Comparison of ENCODE assay signal across 7 cellular contexts in the genomic region with DNA sequence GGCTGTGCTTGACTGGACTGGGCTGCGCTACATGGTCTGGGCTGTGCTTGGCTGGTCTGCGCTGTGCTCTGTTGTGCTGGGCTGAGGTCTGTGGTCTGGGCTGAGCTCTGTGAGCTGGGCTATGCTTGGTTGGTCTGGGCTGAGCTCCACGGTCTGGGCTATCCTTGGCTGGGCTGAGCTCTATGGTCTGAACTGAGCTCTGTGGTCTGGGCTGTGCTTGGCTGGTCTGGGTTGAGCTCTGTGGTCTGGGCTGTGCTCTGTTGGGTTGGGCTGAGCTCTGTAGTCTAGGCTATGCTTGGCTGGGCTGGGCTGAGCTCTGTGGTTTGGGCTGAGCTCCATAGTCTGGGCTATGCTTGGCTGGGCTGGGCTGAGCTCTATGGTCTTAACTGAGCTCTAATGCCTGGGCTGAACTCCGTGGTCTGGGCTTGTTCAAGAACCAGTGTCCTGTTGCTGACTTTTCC.
A peak's percentile ranks its signal among the peaks of the same experiment; 100 is the strongest.
DNase-seq lines count a peak whose midpoint lies in the region; ATAC-seq and TF ChIP-seq lines count a peak whose summit lies in the region.

No MANE protein-coding gene starts in this region.

- no peak overlapping the region for H3K9ac ChIP-seq in H9 (ENCODE audit: extremely low read depth, insufficient read length, low read length)

- H2AFZ ChIP-seq in H9 (ENCODE audit: low read length), result no peak overlapping the region

- no peak overlapping the region for H3K27ac ChIP-seq in H9 (ENCODE audit: insufficient read length, low read depth, low read length)

- H2AK5ac ChIP-seq in H9 (ENCODE audit: insufficient read length, low read length), result no peak overlapping the region

- H2BK15ac ChIP-seq in H9 (ENCODE audit: low read depth, low read length), result no peak overlapping the region

- no peak overlapping the region for H3K56ac ChIP-seq in H9 (ENCODE audit: insufficient read length, low read depth, low read length)

- no peak overlapping the region for H3K4ac ChIP-seq in H9 (ENCODE audit: low read depth, low read length)

- ATAC-seq in GM21619 (IDR thresholded peaks at IDR 0.05; ENCODE audit: unreplicated experiment), result peak; percentile 78
- ATAC-seq in activated B cell treated with CpG ODN at 0.5 μM for 24 hours (ENCODE audit: low read depth), result peak; percentile 85
- ATAC-seq in left colon, result no peak

- no peaks in the 10 kb centered on the region for H3K9me3 ChIP-seq in H9 (ENCODE audit: control insufficient read depth, low read depth, low read length)

- H3K4me2 ChIP-seq in H9 (ENCODE audit: insufficient read depth, insufficient read length, low read length), result no peak overlapping the region

- H3K27me3 ChIP-seq in H9 (ENCODE audit: insufficient read depth, low read length), result no peaks in the 10 kb centered on the region

- H4K8ac ChIP-seq in H9 (replicated peaks; ENCODE audit: insufficient read length, low read depth, low read length), result no peak overlapping the region

- no peak for TF ChIP-seq EP300 in Ishikawa (IDR thresholded peaks at IDR 0.05; ENCODE audit: borderline replicate concordance)

- H4K5ac ChIP-seq in H9 (ENCODE audit: insufficient read length, low read depth, low read length), result no peak overlapping the region

- WGBS in H9 (ENCODE audit: extremely low coverage, insufficient read length, low lambda C conversion rate), result no CpG with 5 or more reads among the region's 4 CpGs

- H3K79me1 ChIP-seq in H9 (ENCODE audit: insufficient read depth, low read depth, low read length, poor library complexity, severe bottlenecking), result no peaks in the 10 kb centered on the region

- H3K4me1 Mint-ChIP-seq in activated B cell treated with CpG ODN at 0.5 μM for 24 hours (peaks cover 12% of the 10 kb centered on the region), H9 (peaks cover 0 to 3% of the 10 kb centered on the region in 2 experiments; a peak in 1 of 4 replicates)

- no peak overlapping the region for H3K14ac ChIP-seq in H9 (ENCODE audit: insufficient read depth, low read length)

- no peaks in the 10 kb centered on the region for H4K20me1 ChIP-seq in H9 (ENCODE audit: control insufficient read depth, insufficient read depth, insufficient read length)

- TF ChIP-seq CTCF in GM13976 (IDR thresholded peaks at IDR 0.05; ENCODE audit: borderline replicate concordance, control extremely low read depth, extremely low read depth, insufficient read depth, missing control alignments) (no peak), activated B cell treated with CpG ODN at 0.5 μM for 24 hours (IDR thresholded peaks at IDR 0.05) (no peak), H9 (conservative IDR thresholded peaks at IDR 0.05) (no peak)

- H3K23ac ChIP-seq in H9 (ENCODE audit: insufficient read length, low read depth, low read length), result no peak overlapping the region

- POLR2A ChIA-PET in activated B cell treated with CpG ODN at 0.5 μM for 24 hours (lab: Charles Lee), result no interaction called here

- H2BK20ac ChIP-seq in H9 (ENCODE audit: low read depth, low read length, poor library complexity, severe bottlenecking), result no peak overlapping the region

- no peak overlapping the region for H3T11ph ChIP-seq in H9 (ENCODE audit: low read length)

- no peak overlapping the region for H3K4me3 Mint-ChIP-seq in activated B cell treated with CpG ODN at 0.5 μM for 24 hours
- no peak overlapping the region for H3K4me3 Mint-ChIP-seq in H9

- H3K27ac Mint-ChIP-seq in activated B cell treated with CpG ODN at 0.5 μM for 24 hours, result no peak overlapping the region
- peak overlapping the region in 1 of 3 experiments; percentile 19; a peak in 1 of 7 replicates for H3K27ac Mint-ChIP-seq in H9

- in situ Hi-C loops in GM13976 (cut with MboI; ENCODE audit: low sequenced_read_pairs, unreplicated experiment), result no loop called here

- intact Hi-C loops in activated B cell treated with CpG ODN at 0.5 μM for 24 hours (cut with micrococcal nuclease) (no loop called here), left colon (cut with DNase I, micrococcal nuclease) (no loop called here)

- H3K36me3 Mint-ChIP-seq in activated B cell treated with CpG ODN at 0.5 μM for 24 hours (ENCODE audit: low read depth) (no peaks in the 10 kb centered on the region), H9 (ENCODE audit: insufficient read depth in 1 of 3, low read depth in 3 of 3) (peaks cover 0 to 6% (median 1%) of the 10 kb centered on the region in 3 experiments; a peak in 2 of 7 replicates)

- H3K79me2 ChIP-seq in H9 (ENCODE audit: insufficient read depth, low read length), result no peaks in the 10 kb centered on the region

- H3K27me3 Mint-ChIP-seq in activated B cell treated with CpG ODN at 0.5 μM for 24 hours (peaks cover 24% of the 10 kb centered on the region), H9 (ENCODE audit: low read depth) (no peaks in the 10 kb centered on the region; the same call in 1 of the 2 replicates)

- no peak overlapping the region for H3K18ac ChIP-seq in H9 (ENCODE audit: insufficient read length, low read depth, low read length)

- CTCF ChIA-PET in activated B cell treated with CpG ODN at 0.5 μM for 24 hours (lab: Charles Lee), result no interaction called here

- no peak overlapping the region for H2BK120ac ChIP-seq in H9 (ENCODE audit: low read depth, low read length, poor library complexity, severe bottlenecking)

- H4K91ac ChIP-seq in H9 (ENCODE audit: insufficient read length, low read depth, low read length), result no peak overlapping the region

- H3K9me3 Mint-ChIP-seq in activated B cell treated with CpG ODN at 0.5 μM for 24 hours (peaks cover 3% of the 10 kb centered on the region), H9 (peaks cover 0 to 3% of the 10 kb centered on the region in 2 experiments; a peak in 1 of 5 replicates)

- H3K23me2 ChIP-seq in H9 (ENCODE audit: insufficient read length, low read depth, low read length, poor library complexity, severe bottlenecking), result no peaks in the 10 kb centered on the region

- peak; percentile 63 for DNase-seq in GM13976 (ENCODE audit: low spot score)
- DNase-seq in activated B cell treated with CpG ODN at 0.5 μM for 24 hours, result no peak
- DNase-seq in left kidney (ENCODE audit: low read depth, low spot score), result peak; percentile 78
- no peak for DNase-seq in left colon
- no peak for DNase-seq in H9

- H2BK12ac ChIP-seq in H9 (ENCODE audit: insufficient read length, low read depth, low read length), result no peak overlapping the region

- no peaks in the 10 kb centered on the region for H3K4me1 ChIP-seq in H9 (ENCODE audit: insufficient read depth, low read length)

- no peak for TF ChIP-seq RAD21 in Ishikawa (IDR thresholded peaks at IDR 0.05; ENCODE audit: low read depth)

- H2BK5ac ChIP-seq in H9 (ENCODE audit: insufficient read length, low read length), result no peak overlapping the region

TF ChIP-seq in Ishikawa, 13 proteins besides CTCF, POLR2A, EP300 and RAD21:
- no peak for TF ChIP-seq CEBPB (IDR thresholded peaks at IDR 0.05)
- TF ChIP-seq TCF12 (IDR thresholded peaks at IDR 0.05; ENCODE audit: low read depth), result 0 out of 2 replicates have a peak, but pooled peaks have one; percentile 26
- no peak for TF ChIP-seq CREB1 (IDR thresholded peaks at IDR 0.05; ENCODE audit: low read depth)
- peak; percentile 53; the same call in 1 of the 2 replicates for TF ChIP-seq NFIC (IDR thresholded peaks at IDR 0.05)
- no peak for TF ChIP-seq FOXM1 (IDR thresholded peaks at IDR 0.05; ENCODE audit: borderline replicate concordance, low read depth)
- TF ChIP-seq, protein P1, sequence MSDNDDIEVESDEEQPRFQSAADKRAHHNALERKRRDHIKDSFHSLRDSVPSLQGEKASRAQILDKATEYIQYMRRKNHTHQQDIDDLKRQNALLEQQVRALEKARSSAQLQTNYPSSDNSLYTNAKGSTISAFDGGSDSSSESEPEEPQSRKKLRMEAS (IDR thresholded peaks at IDR 0.05), result no peak
- TF ChIP-seq TAF1 (IDR thresholded peaks at IDR 0.05; ENCODE audit: low read depth), result no peak

Comparison
In these comparisons a context has a peak if more than half of its experiments do, and no peak if none do; other contexts are left out.
1. DNase-seq: peak in GM13976 (single experiment) and left kidney (single experiment); none in activated B cell treated with CpG ODN at 0.5 μM for 24 hours (single experiment), left colon (0 of 2) and H9 (single experiment).